19 cellular contexts compared by ENCODE assay signal in genomic region chr12:2259368-2259767, GRCh38.
DNase-seq lines count a peak whose midpoint lies in the region; ATAC-seq and TF ChIP-seq lines count a peak whose summit lies in the region.
"Had no signal": no experiment of that assay in that cellular context is flagged by ENCODE, and none has a peak within 500 bp of the region (broad histone marks: within the 10 kb centered on the region; RNA-seq: fewer than 3 reads in every experiment).

No MANE protein-coding gene starts in this region.

- H3K9me3 ChIP-seq in SJSA1 (replicated peaks) (no peaks in the 10 kb centered on the region), esophagus muscularis mucosa (no peaks in the 10 kb centered on the region)
- H3K9me3 ChIP-seq: lower lobe of right lung, thoracic aorta had no signal

- H3K36me3 ChIP-seq in SJSA1 (no peaks in the 10 kb centered on the region), esophagus muscularis mucosa (no peaks in the 10 kb centered on the region)
- H3K36me3 ChIP-seq: cardiac muscle cell, lower lobe of right lung, thoracic aorta had no signal

- no peak for ATAC-seq in GM21619 (IDR thresholded peaks at IDR 0.05; ENCODE audit: unreplicated experiment)
- ATAC-seq: esophagus mucosa; lower lobe of right lung; naive thymus-derived CD4-positive, alpha-beta T cell had no signal

- TF ChIP-seq CTCF in esophagus muscularis mucosa (IDR thresholded peaks at IDR 0.05) (no peak), GM10248 (IDR thresholded peaks at IDR 0.05; ENCODE audit: control extremely low read depth, extremely low read depth, low read depth, missing control alignments) (no peak)

- WGBS in esophagus muscularis mucosa, result 14% methylated on average over 4 of the region's 4 CpGs

- POLR2A ChIA-PET in GM10248 (lab: Yijun Ruan, JAX), result no interaction called here

- H3K4me1 ChIP-seq in SJSA1 (replicated peaks) (peaks cover 63% of the 10 kb centered on the region), esophagus muscularis mucosa (peaks cover 61 to 76% (median 69%) of the 10 kb centered on the region in 4 donors)

- H3K27ac ChIP-seq in SJSA1 (peak overlapping the region; percentile 33), esophagus muscularis mucosa (replicated peaks in 1 of 4) (peak overlapping the region in 3 of 4 donors; percentile 19 to 32 (median 28))
- H3K27ac ChIP-seq: lower lobe of right lung had no signal

- H3K27me3 ChIP-seq in SJSA1 (replicated peaks) (no peaks in the 10 kb centered on the region), esophagus muscularis mucosa (no peaks in the 10 kb centered on the region)
- H3K27me3 ChIP-seq: cardiac muscle cell had no signal

- CTCF ChIA-PET in GM10248 (lab: Yijun Ruan, JAX), result interaction anchor here (0.6 to 1.1 kb wide), 2 partner anchors 12 to 18 kb away, joined by 3 to 4 read pairs; no protein-coding TSS in a partner anchor

- TF ChIP-seq POLR2A in esophagus muscularis mucosa (IDR thresholded peaks at IDR 0.05; ENCODE audit: low read depth), result no peak

- intact Hi-C loops in esophagus muscularis mucosa (cut with DNase I), result no loop called here

- H3K4me3 ChIP-seq in SJSA1 (no peak overlapping the region), esophagus muscularis mucosa (no peak overlapping the region)
- H3K4me3 ChIP-seq: cardiac muscle cell, lower lobe of right lung, thoracic aorta had no signal

- no peak for TF ChIP-seq EP300 in esophagus muscularis mucosa (IDR thresholded peaks at IDR 0.05)

- DNase-seq in CD1c-positive myeloid dendritic cell (ENCODE audit: extremely low spot score) (peak; percentile 25), KG1 (lab: John Stamatoyannopoulos, UW) (peak; percentile 35), SJSA1 (ENCODE audit: low read depth in 1 of 2, low spot score in 2 of 2) (peak in 1 of 2 experiments; percentile 37), esophagus muscularis mucosa (ENCODE audit: extremely low spot score) (no peak), SK-N-DZ (ENCODE audit: low spot score) (no peak), RPMI8226 (no peak), GM10248 (ENCODE audit: extremely low spot score) (no peak)
- DNase-seq: activated CD4-positive, alpha-beta memory T cell treated with anti-CD3 and anti-CD28 coated beads for 36 hours; activated T-cell treated with anti-CD3 and anti-CD28 coated beads, Interleukin-2, amount 50 U/mL, for 24 hours; H9; lower lobe of right lung; NCI-H146; NCI-H226; SHP77 had no signal

Comparison
In these comparisons a context has a peak if more than half of its experiments do, and no peak if none do; other contexts are left out.
1. DNase-seq: peak in CD1c-positive myeloid dendritic cell (single experiment) and KG1 (single experiment); none in esophagus muscularis mucosa (single experiment), SK-N-DZ (single experiment), RPMI8226 (single experiment) and GM10248 (single experiment).